8 cellular contexts compared by ENCODE assay signal in the genomic region with DNA sequence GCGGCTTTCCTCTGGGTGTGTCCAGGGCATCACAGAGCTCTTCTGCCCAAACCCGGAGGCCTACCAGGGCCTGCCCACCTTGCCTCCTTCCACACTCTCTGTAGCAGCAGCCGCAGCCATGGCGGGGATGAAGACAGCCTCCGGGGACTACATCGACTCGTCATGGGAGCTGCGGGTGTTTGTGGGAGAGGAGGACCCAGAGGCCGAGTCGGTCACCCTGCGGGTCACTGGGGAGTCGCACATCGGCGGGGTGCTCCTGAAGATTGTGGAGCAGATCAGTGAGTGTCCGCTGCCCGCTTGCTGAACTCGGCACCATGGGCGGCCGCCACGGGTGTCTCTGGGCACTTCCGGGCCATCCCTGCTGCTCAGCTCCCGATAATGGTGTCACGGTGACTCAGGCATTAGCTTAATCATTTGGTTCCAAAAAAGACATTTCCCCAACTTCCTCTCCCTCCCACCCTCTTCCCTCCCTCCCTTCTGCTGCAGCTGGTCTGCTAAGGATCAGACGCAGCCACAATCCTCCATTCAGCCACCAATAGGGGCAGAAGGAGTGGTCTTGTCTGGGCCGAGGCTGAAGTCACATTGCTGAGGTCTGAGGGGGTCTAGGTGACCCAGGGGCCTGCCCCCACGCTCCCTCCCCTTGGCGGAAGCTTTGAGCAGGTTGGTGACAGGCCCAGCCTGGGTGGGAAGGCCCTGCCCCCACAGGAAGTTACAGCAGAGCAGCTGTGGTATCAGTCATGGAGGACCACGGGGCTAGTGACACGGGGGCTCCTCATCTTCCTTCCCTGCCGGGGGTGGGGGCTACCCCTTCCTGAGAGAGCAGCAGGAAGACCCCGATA. TPM values are rescaled to one million over a fixed set of nuclear protein-coding genes. Genes with fewer than 3 reads are reported as not detected.
DNase-seq lines count a peak whose midpoint lies in the region; ATAC-seq, FAIRE-seq and TF ChIP-seq lines count a peak whose summit lies in the region.

No MANE protein-coding gene starts in this region.

- peak overlapping the region; percentile 87 for H2BK15ac ChIP-seq in mesenchymal stem cell (ENCODE audit: low read depth, poor library complexity, severe bottlenecking)

- in situ Hi-C loops in K562 (cut with MboI): no loop called here

- no peak overlapping the region for H2BK5ac ChIP-seq in mesenchymal stem cell (ENCODE audit: low read depth, low read length, poor library complexity, severe bottlenecking)

- peaks cover 12% of the 10 kb centered on the region for H3K79me1 ChIP-seq in mesenchymal stem cell (replicated peaks; ENCODE audit: low read length, poor library complexity, severe bottlenecking)

- H4K20me1 ChIP-seq in K562 (replicated peaks; ENCODE audit: control insufficient read depth, insufficient read depth, low read length): no peaks in the 10 kb centered on the region; the same call in 1 of the 2 replicates

- H3K18ac ChIP-seq in mesenchymal stem cell (ENCODE audit: low read depth in 1 of 2, low read length in 2 of 2): peak overlapping the region; percentile 85 to 97

- CTCF ChIA-PET in K562 (lab: Yijun Ruan, JAX; ENCODE audit: low intra/inter-chr PET ratio): interaction anchor here (2.6 kb wide), 1 partner anchor 94 kb away, joined by 9 read pairs; no protein-coding TSS in a partner anchor

- peak overlapping the region; percentile 77 to 81 for H3K4ac ChIP-seq in mesenchymal stem cell (ENCODE audit: low read depth in 1 of 2, low read length in 2 of 2)

- peak overlapping the region; percentile 98 for H4K8ac ChIP-seq in mesenchymal stem cell (ENCODE audit: low read length)

- H4K91ac ChIP-seq in mesenchymal stem cell (ENCODE audit: low read length): peak overlapping the region; percentile 97

- no peak; a peak in 1 of 4 replicates for TF ChIP-seq RAD21 in K562 (CRISPR knock-in tag; conservative IDR thresholded peaks at IDR 0.05 in 1 of 2, IDR thresholded peaks at IDR 0.05 in 1 of 2)

- H3K27ac ChIP-seq in K562 (ENCODE audit: extremely low read depth, low read depth, low read length) (peak overlapping the region; percentile 100), mesenchymal stem cell (ENCODE audit: low read length, poor library complexity, severe bottlenecking) (peak overlapping the region; percentile 62)

- peak overlapping the region; percentile 75 to 78 for H2BK12ac ChIP-seq in mesenchymal stem cell (ENCODE audit: low read length in 2 of 2)

- H3K27me3 ChIP-seq in K562 (ENCODE audit: control insufficient read depth in 2 of 2, insufficient read depth in 2 of 2, low read length in 2 of 2) (no peaks in the 10 kb centered on the region), mesenchymal stem cell (ENCODE audit: control insufficient read depth in 1 of 2, insufficient read depth in 1 of 2, low read length in 2 of 2) (no peaks in the 10 kb centered on the region)

- peak; percentile 99 for FAIRE-seq in K562 (lab: Jason Lieb, UNC)

- peak overlapping the region; percentile 77 for H3K4me3 ChIP-seq in K562
- peak overlapping the region in 1 of 2 experiments; percentile 65 for H3K4me3 ChIP-seq in mesenchymal stem cell (ENCODE audit: insufficient read depth in 1 of 2, low read depth in 1 of 2, low read length in 2 of 2)

- TSS peak; percentile 88 for BruUV-seq in K562 (replicated peaks; lab: Mats Ljungman, UMichigan)

- peak overlapping the region; percentile 99 to 100 for H3K9ac ChIP-seq in K562 (ENCODE audit: insufficient read depth in 1 of 2, low read depth in 2 of 2, low read length in 2 of 2)
- H3K9ac ChIP-seq in mesenchymal stem cell (ENCODE audit: low read length): peak overlapping the region; percentile 70

- H3K4me2 ChIP-seq in K562 (ENCODE audit: insufficient read depth, low read length) (peak overlapping the region; percentile 97), mesenchymal stem cell (ENCODE audit: low read length, poor library complexity, severe bottlenecking) (no peak overlapping the region)

- no peak overlapping the region for H3K23ac ChIP-seq in mesenchymal stem cell (ENCODE audit: low read length in 2 of 2)

- no peaks in the 10 kb centered on the region for H3K9me3 ChIP-seq in K562 (replicated peaks; ENCODE audit: control insufficient read depth, insufficient read depth, low read depth, low read length)
- no peaks in the 10 kb centered on the region for H3K9me3 ChIP-seq in mesenchymal stem cell (ENCODE audit: control insufficient read depth, low read length)

- peak overlapping the region; percentile 77 for H2BK120ac ChIP-seq in mesenchymal stem cell (ENCODE audit: low read depth, low read length)

- H2AFZ ChIP-seq in K562 (ENCODE audit: low read depth, low read length) (peak overlapping the region; percentile 76), mesenchymal stem cell (ENCODE audit: low read depth, low read length) (peak overlapping the region; percentile 66)

- 0 out of 6 replicates have a peak, but pooled peaks of 1 of the 3 experiments have one; percentile 4 for TF ChIP-seq CTCF in K562 (IDR thresholded peaks at IDR 0.05 in 2 of 3, conservative IDR thresholded peaks at IDR 0.05 in 1 of 3; ENCODE audit: insufficient read depth in 2 of 3, low read depth in 1 of 3, low read length in 3 of 3)

- peak; percentile 76; the same call in 1 of the 2 replicates for TF ChIP-seq EP300 in K562 (IDR thresholded peaks at IDR 0.05; ENCODE audit: low read length)

- intact Hi-C loops in K562 (cut with micrococcal nuclease): loop anchor here (2.0 to 5.0 kb wide), 3 partner anchors 23 to 150 kb away; a partner anchor contains a TSS

- WGBS in K562 (ENCODE audit: insufficient coverage, low coverage, missing lambda C conversion rate): under 1% methylated on average over 30 of the region's 31 CpGs
- 55% methylated on average over 27 of the region's 31 CpGs for WGBS in mesenchymal stem cell

- peaks cover 47% of the 10 kb centered on the region for H3K79me2 ChIP-seq in K562 (ENCODE audit: control insufficient read depth, insufficient read depth, low read length)

- DNase-seq in T-helper 9 cell (peak; percentile 53), K562 (ENCODE audit: extremely low read depth in 1 of 4, low spot score in 3 of 4) (peak; percentile 89 to 95 (median 89)), mesenchymal stem cell (peak; percentile 81), DMS79 (lab: John Stamatoyannopoulos, UW) (no peak), HPDE6-E6E7 (ENCODE audit: extremely low spot score) (no peak)
- DNase-seq in stimulated activated CD8-positive, alpha-beta memory T cell treated with anti-CD3 and anti-CD28 coated beads, Interleukin-7, amount 100 ng/mL, for 1 hour (ENCODE audit: low read depth in 2 of 2): peak; percentile 54 to 60

- H3K4me1 ChIP-seq in K562 (replicated peaks in 1 of 2; ENCODE audit: control insufficient read depth in 2 of 2, insufficient read depth in 2 of 2, low read length in 2 of 2): peaks cover 36 to 70% of the 10 kb centered on the region in 2 experiments
- H3K4me1 ChIP-seq in mesenchymal stem cell (ENCODE audit: control insufficient read depth, insufficient read depth, low read depth, low read length): peaks cover 31% of the 10 kb centered on the region

- POLR2A ChIA-PET in K562 (lab: Yijun Ruan, JAX): interaction anchor here (0.6 to 8.2 kb wide), 26 partner anchors 11 to 426 kb away, joined by 3 to 77 read pairs (median 6); a partner anchor contains a TSS

- peaks cover 8% of the 10 kb centered on the region for H3K9me1 ChIP-seq in K562 (ENCODE audit: control insufficient read depth, insufficient read depth, low read length)

- H3K14ac ChIP-seq in mesenchymal stem cell (ENCODE audit: low read length in 2 of 2): peak overlapping the region in 1 of 2 experiments; percentile 91

- H3K36me3 ChIP-seq in K562 (ENCODE audit: control insufficient read depth, insufficient read depth, low read length) (peaks cover 91% of the 10 kb centered on the region), mesenchymal stem cell (ENCODE audit: control insufficient read depth in 1 of 2, insufficient read depth in 2 of 2, low read depth in 1 of 2, low read length in 2 of 2) (peaks cover 46 to 73% of the 10 kb centered on the region in 2 experiments)

- ATAC-seq in GM18909 (IDR thresholded peaks at IDR 0.05; ENCODE audit: poor library complexity, unreplicated experiment): peak; percentile 53
- ATAC-seq in HG03196 (IDR thresholded peaks at IDR 0.05; ENCODE audit: unreplicated experiment): peak; percentile 36
- ATAC-seq in K562: peak; percentile 76

- peak overlapping the region; percentile 54 for H2AK5ac ChIP-seq in mesenchymal stem cell (ENCODE audit: low read length, severe bottlenecking)

- peak; percentile 88 for TF ChIP-seq POLR2A in K562 (conservative IDR thresholded peaks at IDR 0.05)

RNA-seq across cellular contexts. Expression of a gene that starts 0.9 kb away (rescaled TPM):
- 73.9 and 265 TPM in 2 replicates for total RNA-seq in K562 (2011; cell fraction: chromatin; rRNA removed; ENCODE audit: low replicate concordance)
- 233 and 244 TPM in 2 replicates for total RNA-seq in K562 (2011; cell fraction: nucleolus; rRNA removed)
- total RNA-seq in K562 (2011; cell fraction: nucleoplasm; rRNA removed): 103 and 120 TPM in 2 replicates
- total RNA-seq in K562 (2014; rRNA removed): 192 and 205 TPM in 2 replicates
- total RNA-seq in K562 (2014; rRNA removed; fragmentation: Illumina TruSeq; extraction: Trizol): 25.5 and 39.3 TPM in 2 replicates
- total RNA-seq in K562 (2015; rRNA removed; fragmentation: Illumina TruSeq; extraction: Trizol): 74.5 and 79.5 TPM in 2 replicates
- total RNA-seq in K562 (2021): 249 and 275 TPM in 2 replicates
- polyA plus RNA-seq in K562 (2011; rRNA removed): 79.7 and 134 TPM in 2 replicates
- polyA plus RNA-seq in K562 (2011; cell fraction: cytosol; rRNA removed): 111 and 282 TPM in 2 replicates
- polyA plus RNA-seq in K562 (2011; cell fraction: nucleus; rRNA removed): 306 and 623 TPM in 2 replicates
- polyA plus RNA-seq in K562 (2012): 176 and 251 TPM in 2 replicates
- 98.1 and 207 TPM in 2 replicates for polyA plus RNA-seq in K562 (2014; fragmentation: Illumina TruSeq; extraction: Trizol)
- 1 to 10 TPM; 3.2 to 7.2 TPM for polyA plus RNA-seq in K562 (2014; fragmentation: Nextera tagmentation; extraction: Ambion mirVana)
- polyA plus RNA-seq in K562 (2014; rRNA removed): 169 and 202 TPM in 2 replicates
- 29.0 and 41.3 TPM in 2 replicates for polyA minus RNA-seq in K562 (2011; rRNA and poly(A)+ RNA removed)
- polyA minus RNA-seq in K562 (2011; cell fraction: cytosol; rRNA and poly(A)+ RNA removed): 111 and 123 TPM in 2 replicates
- 68.5 and 84.4 TPM in 2 replicates for polyA minus RNA-seq in K562 (2011; cell fraction: nucleus; rRNA and poly(A)+ RNA removed)
- polyA plus RNA-seq in mesenchymal stem cell (2013, experiment 1 of 2): 0.79 TPM
- 0.73 TPM for polyA plus RNA-seq in mesenchymal stem cell (2013, experiment 2 of 2)

RNA-seq across cellular contexts. Expression of a gene that starts 18.5 kb away (rescaled TPM):
- 28.5 and 90.3 TPM in 2 replicates for total RNA-seq in K562 (2011; cell fraction: chromatin; rRNA removed; ENCODE audit: low replicate concordance)
- total RNA-seq in K562 (2011; cell fraction: nucleolus; rRNA removed): 64.9 and 73.8 TPM in 2 replicates
- 45.8 and 49.8 TPM in 2 replicates for total RNA-seq in K562 (2011; cell fraction: nucleoplasm; rRNA removed)
- total RNA-seq in K562 (2014; rRNA removed) (27.4 and 37.3 TPM in 2 replicates), K562 (2014; rRNA removed; fragmentation: Illumina TruSeq; extraction: Trizol) (17.3 and 17.5 TPM in 2 replicates), K562 (2015; rRNA removed; fragmentation: Illumina TruSeq; extraction: Trizol) (23.1 and 25.3 TPM in 2 replicates), K562 (2021) (36.1 and 41.7 TPM in 2 replicates)
- polyA plus RNA-seq in K562 (2011; rRNA removed) (23.3 and 42.4 TPM in 2 replicates), K562 (2014; fragmentation: Illumina TruSeq; extraction: Trizol) (21.2 and 33.3 TPM in 2 replicates), K562 (2014; fragmentation: Nextera tagmentation; extraction: Ambion mirVana) (1 to 10 TPM; 4.6 to 8.1 TPM), K562 (2014; rRNA removed) (38.4 and 39.2 TPM in 2 replicates)
- 43.7 and 69.5 TPM in 2 replicates for polyA plus RNA-seq in K562 (2011; cell fraction: cytosol; rRNA removed)
- polyA plus RNA-seq in K562 (2011; cell fraction: nucleus; rRNA removed): 169 and 180 TPM in 2 replicates
- polyA plus RNA-seq in K562 (2012): 34.2 and 65.9 TPM in 2 replicates
- 12.1 and 14.9 TPM in 2 replicates for polyA minus RNA-seq in K562 (2011; rRNA and poly(A)+ RNA removed)
- 13.6 and 20.9 TPM in 2 replicates for polyA minus RNA-seq in K562 (2011; cell fraction: cytosol; rRNA and poly(A)+ RNA removed)
- polyA minus RNA-seq in K562 (2011; cell fraction: nucleus; rRNA and poly(A)+ RNA removed): 22.1 and 30.3 TPM in 2 replicates
- polyA plus RNA-seq in mesenchymal stem cell (2013, experiment 1 of 2): 59.3 TPM
- 55.7 TPM for polyA plus RNA-seq in mesenchymal stem cell (2013, experiment 2 of 2)

RNA-seq across cellular contexts. Expression of a gene that starts 18.6 kb away (rescaled TPM):
- total RNA-seq in K562 (2011; cell fraction: chromatin; rRNA removed; ENCODE audit: low replicate concordance): 74.2 and 269 TPM in 2 replicates
- total RNA-seq in K562 (2011; cell fraction: nucleolus; rRNA removed): 230 and 279 TPM in 2 replicates
- total RNA-seq in K562 (2011; cell fraction: nucleoplasm; rRNA removed): 112 and 146 TPM in 2 replicates
- total RNA-seq in K562 (2014; rRNA removed) (92.6 and 132 TPM in 2 replicates), K562 (2014; rRNA removed; fragmentation: Illumina TruSeq; extraction: Trizol) (21.1 and 25.7 TPM in 2 replicates), K562 (2015; rRNA removed; fragmentation: Illumina TruSeq; extraction: Trizol) (49.9 and 50.6 TPM in 2 replicates), K562 (2021) (87.5 and 89.5 TPM in 2 replicates)
- polyA plus RNA-seq in K562 (2011; rRNA removed) (37.4 and 48.0 TPM in 2 replicates), K562 (2014; fragmentation: Illumina TruSeq; extraction: Trizol) (24.0 and 43.1 TPM in 2 replicates), K562 (2014; fragmentation: Nextera tagmentation; extraction: Ambion mirVana) (10 to 100 TPM in 1 of 2 experiments, 1 to 10 TPM in 1; 6.3 to 16.3 TPM), K562 (2014; rRNA removed) (83.6 and 88.5 TPM in 2 replicates)
- polyA plus RNA-seq in K562 (2011; cell fraction: cytosol; rRNA removed): 58.1 and 156 TPM in 2 replicates
- 132 and 213 TPM in 2 replicates for polyA plus RNA-seq in K562 (2011; cell fraction: nucleus; rRNA removed)
- 56.4 and 102 TPM in 2 replicates for polyA plus RNA-seq in K562 (2012)
- 13.9 and 15.0 TPM in 2 replicates for polyA minus RNA-seq in K562 (2011; rRNA and poly(A)+ RNA removed)
- 32.9 and 34.8 TPM in 2 replicates for polyA minus RNA-seq in K562 (2011; cell fraction: cytosol; rRNA and poly(A)+ RNA removed)
- 75.9 and 84.7 TPM in 2 replicates for polyA minus RNA-seq in K562 (2011; cell fraction: nucleus; rRNA and poly(A)+ RNA removed)
- polyA plus RNA-seq in mesenchymal stem cell (2013, experiment 1 of 2): 81.2 TPM
- polyA plus RNA-seq in mesenchymal stem cell (2013, experiment 2 of 2): 80.4 TPM

RNA-seq across cellular contexts. Expression of a gene that starts 21.5 kb away (rescaled TPM):
- total RNA-seq in K562 (2011; cell fraction: chromatin; rRNA removed; ENCODE audit: low replicate concordance): 306 and 548 TPM in 2 replicates
- 286 and 316 TPM in 2 replicates for total RNA-seq in K562 (2011; cell fraction: nucleolus; rRNA removed)
- total RNA-seq in K562 (2011; cell fraction: nucleoplasm; rRNA removed): 232 and 255 TPM in 2 replicates
- total RNA-seq in K562 (2014; rRNA removed): 407 and 459 TPM in 2 replicates
- total RNA-seq in K562 (2014; rRNA removed; fragmentation: Illumina TruSeq; extraction: Trizol): 340 and 344 TPM in 2 replicates
- total RNA-seq in K562 (2015; rRNA removed; fragmentation: Illumina TruSeq; extraction: Trizol): 363 and 385 TPM in 2 replicates
- 346 and 350 TPM in 2 replicates for total RNA-seq in K562 (2021)
- 324 and 332 TPM in 2 replicates for polyA plus RNA-seq in K562 (2011; rRNA removed)
- polyA plus RNA-seq in K562 (2011; cell fraction: cytosol; rRNA removed): 186 and 200 TPM in 2 replicates
- polyA plus RNA-seq in K562 (2011; cell fraction: nucleus; rRNA removed): 175 and 176 TPM in 2 replicates
- 218 and 368 TPM in 2 replicates for polyA plus RNA-seq in K562 (2012)
- polyA plus RNA-seq in K562 (2014; fragmentation: Illumina TruSeq; extraction: Trizol): 358 and 465 TPM in 2 replicates
- 100 to 1,000 TPM in 1 of 2 experiments, 10 to 100 TPM in 1; 58.1 to 122 TPM for polyA plus RNA-seq in K562 (2014; fragmentation: Nextera tagmentation; extraction: Ambion mirVana)
- 353 and 363 TPM in 2 replicates for polyA plus RNA-seq in K562 (2014; rRNA removed)
- polyA minus RNA-seq in K562 (2011; rRNA and poly(A)+ RNA removed): 415 and 509 TPM in 2 replicates
- polyA minus RNA-seq in K562 (2011; cell fraction: cytosol; rRNA and poly(A)+ RNA removed): 226 and 244 TPM in 2 replicates
- 111 and 217 TPM in 2 replicates for polyA minus RNA-seq in K562 (2011; cell fraction: nucleus; rRNA and poly(A)+ RNA removed)
- 111 TPM for polyA plus RNA-seq in mesenchymal stem cell (2013, experiment 1 of 2)
- 110 TPM for polyA plus RNA-seq in mesenchymal stem cell (2013, experiment 2 of 2)

RNA-seq across cellular contexts. Expression of a gene that starts 22.9 kb away (rescaled TPM):
- total RNA-seq in K562 (2011; cell fraction: chromatin; rRNA removed; ENCODE audit: low replicate concordance): 39.7 and 112 TPM in 2 replicates
- 78.0 and 98.9 TPM in 2 replicates for total RNA-seq in K562 (2011; cell fraction: nucleolus; rRNA removed)
- 64.2 and 65.8 TPM in 2 replicates for total RNA-seq in K562 (2011; cell fraction: nucleoplasm; rRNA removed)
- 16.4 and 20.2 TPM in 2 replicates for total RNA-seq in K562 (2014; rRNA removed)
- total RNA-seq in K562 (2014; rRNA removed; fragmentation: Illumina TruSeq; extraction: Trizol): 6.6 and 11.2 TPM in 2 replicates
- 19.3 and 19.9 TPM in 2 replicates for total RNA-seq in K562 (2015; rRNA removed; fragmentation: Illumina TruSeq; extraction: Trizol)
- total RNA-seq in K562 (2021): 27.6 and 31.8 TPM in 2 replicates
- 23.9 and 45.1 TPM in 2 replicates for polyA plus RNA-seq in K562 (2011; rRNA removed)
- 30.8 and 65.5 TPM in 2 replicates for polyA plus RNA-seq in K562 (2011; cell fraction: cytosol; rRNA removed)
- 110 and 164 TPM in 2 replicates for polyA plus RNA-seq in K562 (2011; cell fraction: nucleus; rRNA removed)
- 34.0 and 79.2 TPM in 2 replicates for polyA plus RNA-seq in K562 (2012)
- polyA plus RNA-seq in K562 (2014; fragmentation: Illumina TruSeq; extraction: Trizol): 28.0 and 37.5 TPM in 2 replicates
- polyA plus RNA-seq in K562 (2014; fragmentation: Nextera tagmentation; extraction: Ambion mirVana): 1 to 10 TPM; 4.0 to 4.6 TPM
- polyA plus RNA-seq in K562 (2014; rRNA removed): 32.6 and 42.9 TPM in 2 replicates
- 7.1 and 9.0 TPM in 2 replicates for polyA minus RNA-seq in K562 (2011; rRNA and poly(A)+ RNA removed)
- 12.6 and 23.5 TPM in 2 replicates for polyA minus RNA-seq in K562 (2011; cell fraction: cytosol; rRNA and poly(A)+ RNA removed)
- 15.8 and 16.0 TPM in 2 replicates for polyA minus RNA-seq in K562 (2011; cell fraction: nucleus; rRNA and poly(A)+ RNA removed)
- polyA plus RNA-seq in mesenchymal stem cell (2013, experiment 1 of 2): 38.5 TPM
- polyA plus RNA-seq in mesenchymal stem cell (2013, experiment 2 of 2): 36.7 TPM

Comparison
In these comparisons a context has a peak if more than half of its experiments do, and no peak if none do; other contexts are left out.
1. DNase-seq: peak in T-helper 9 cell (single experiment), K562 (4 of 4), mesenchymal stem cell (single experiment) and stimulated activated CD8-positive, alpha-beta memory T cell treated with anti-CD3 and anti-CD28 coated beads, Interleukin-7, amount 100 ng/mL, for 1 hour (2 of 2); none in DMS79 (single experiment) and HPDE6-E6E7 (single experiment).
2. Peak in every context shown above with its lines, with median percentiles within 50 percentile points of each other: ATAC-seq.